2 cellular contexts compared by ENCODE assay signal in the genomic region with DNA sequence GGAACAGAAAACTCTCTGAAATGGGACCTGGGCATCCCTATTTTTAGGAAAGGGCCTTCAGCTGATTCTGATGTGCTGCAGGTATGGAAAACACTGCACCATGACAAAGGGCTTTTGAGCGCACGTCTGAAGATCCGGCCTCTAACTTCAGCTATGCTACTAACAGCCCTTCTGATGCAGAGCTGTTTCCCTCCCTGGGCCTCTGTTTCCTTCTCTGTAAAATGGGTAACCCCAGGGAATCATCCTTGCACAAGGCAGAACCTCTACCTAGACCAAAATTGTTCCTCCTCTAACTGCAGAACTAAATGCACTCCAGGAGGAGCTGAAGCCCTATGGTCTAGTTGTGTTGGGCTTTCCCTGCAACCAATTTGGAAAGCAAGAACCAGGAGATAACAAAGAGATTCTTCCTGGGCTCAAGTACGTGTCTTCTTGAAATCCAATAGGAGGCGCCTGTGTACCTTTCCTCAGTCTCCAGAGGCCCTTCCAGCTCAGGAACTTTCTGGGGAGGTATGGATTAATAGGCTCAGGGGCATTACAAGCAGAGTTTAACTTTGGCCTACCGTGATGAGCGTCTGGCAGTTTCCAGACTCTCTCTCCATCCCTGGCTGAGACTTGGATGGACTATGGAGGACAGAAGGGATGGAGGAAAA.
TF ChIP-seq lines count a peak whose summit lies in the region.

No MANE protein-coding gene starts in this region.

TF ChIP-seq in K562, 482 proteins besides CTCF, POLR2A, EP300 and RAD21 (continues in another document):
- TF ChIP-seq, protein P1, sequence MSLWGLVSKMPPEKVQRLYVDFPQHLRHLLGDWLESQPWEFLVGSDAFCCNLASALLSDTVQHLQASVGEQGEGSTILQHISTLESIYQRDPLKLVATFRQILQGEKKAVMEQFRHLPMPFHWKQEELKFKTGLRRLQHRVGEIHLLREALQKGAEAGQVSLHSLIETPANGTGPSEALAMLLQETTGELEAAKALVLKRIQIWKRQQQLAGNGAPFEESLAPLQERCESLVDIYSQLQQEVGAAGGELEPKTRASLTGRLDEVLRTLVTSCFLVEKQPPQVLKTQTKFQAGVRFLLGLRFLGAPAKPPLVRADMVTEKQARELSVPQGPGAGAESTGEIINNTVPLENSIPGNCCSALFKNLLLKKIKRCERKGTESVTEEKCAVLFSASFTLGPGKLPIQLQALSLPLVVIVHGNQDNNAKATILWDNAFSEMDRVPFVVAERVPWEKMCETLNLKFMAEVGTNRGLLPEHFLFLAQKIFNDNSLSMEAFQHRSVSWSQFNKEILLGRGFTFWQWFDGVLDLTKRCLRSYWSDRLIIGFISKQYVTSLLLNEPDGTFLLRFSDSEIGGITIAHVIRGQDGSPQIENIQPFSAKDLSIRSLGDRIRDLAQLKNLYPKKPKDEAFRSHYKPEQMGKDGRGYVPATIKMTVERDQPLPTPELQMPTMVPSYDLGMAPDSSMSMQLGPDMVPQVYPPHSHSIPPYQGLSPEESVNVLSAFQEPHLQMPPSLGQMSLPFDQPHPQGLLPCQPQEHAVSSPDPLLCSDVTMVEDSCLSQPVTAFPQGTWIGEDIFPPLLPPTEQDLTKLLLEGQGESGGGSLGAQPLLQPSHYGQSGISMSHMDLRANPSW (CRISPR knock-in tag; IDR thresholded peaks at IDR 0.05) = peak; percentile 74; the same call in 1 of the 2 replicates
- TF ChIP-seq, protein P2, sequence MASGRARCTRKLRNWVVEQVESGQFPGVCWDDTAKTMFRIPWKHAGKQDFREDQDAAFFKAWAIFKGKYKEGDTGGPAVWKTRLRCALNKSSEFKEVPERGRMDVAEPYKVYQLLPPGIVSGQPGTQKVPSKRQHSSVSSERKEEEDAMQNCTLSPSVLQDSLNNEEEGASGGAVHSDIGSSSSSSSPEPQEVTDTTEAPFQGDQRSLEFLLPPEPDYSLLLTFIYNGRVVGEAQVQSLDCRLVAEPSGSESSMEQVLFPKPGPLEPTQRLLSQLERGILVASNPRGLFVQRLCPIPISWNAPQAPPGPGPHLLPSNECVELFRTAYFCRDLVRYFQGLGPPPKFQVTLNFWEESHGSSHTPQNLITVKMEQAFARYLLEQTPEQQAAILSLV (tag; IDR thresholded peaks at IDR 0.05) = no peak
- TF ChIP-seq, protein P3, sequence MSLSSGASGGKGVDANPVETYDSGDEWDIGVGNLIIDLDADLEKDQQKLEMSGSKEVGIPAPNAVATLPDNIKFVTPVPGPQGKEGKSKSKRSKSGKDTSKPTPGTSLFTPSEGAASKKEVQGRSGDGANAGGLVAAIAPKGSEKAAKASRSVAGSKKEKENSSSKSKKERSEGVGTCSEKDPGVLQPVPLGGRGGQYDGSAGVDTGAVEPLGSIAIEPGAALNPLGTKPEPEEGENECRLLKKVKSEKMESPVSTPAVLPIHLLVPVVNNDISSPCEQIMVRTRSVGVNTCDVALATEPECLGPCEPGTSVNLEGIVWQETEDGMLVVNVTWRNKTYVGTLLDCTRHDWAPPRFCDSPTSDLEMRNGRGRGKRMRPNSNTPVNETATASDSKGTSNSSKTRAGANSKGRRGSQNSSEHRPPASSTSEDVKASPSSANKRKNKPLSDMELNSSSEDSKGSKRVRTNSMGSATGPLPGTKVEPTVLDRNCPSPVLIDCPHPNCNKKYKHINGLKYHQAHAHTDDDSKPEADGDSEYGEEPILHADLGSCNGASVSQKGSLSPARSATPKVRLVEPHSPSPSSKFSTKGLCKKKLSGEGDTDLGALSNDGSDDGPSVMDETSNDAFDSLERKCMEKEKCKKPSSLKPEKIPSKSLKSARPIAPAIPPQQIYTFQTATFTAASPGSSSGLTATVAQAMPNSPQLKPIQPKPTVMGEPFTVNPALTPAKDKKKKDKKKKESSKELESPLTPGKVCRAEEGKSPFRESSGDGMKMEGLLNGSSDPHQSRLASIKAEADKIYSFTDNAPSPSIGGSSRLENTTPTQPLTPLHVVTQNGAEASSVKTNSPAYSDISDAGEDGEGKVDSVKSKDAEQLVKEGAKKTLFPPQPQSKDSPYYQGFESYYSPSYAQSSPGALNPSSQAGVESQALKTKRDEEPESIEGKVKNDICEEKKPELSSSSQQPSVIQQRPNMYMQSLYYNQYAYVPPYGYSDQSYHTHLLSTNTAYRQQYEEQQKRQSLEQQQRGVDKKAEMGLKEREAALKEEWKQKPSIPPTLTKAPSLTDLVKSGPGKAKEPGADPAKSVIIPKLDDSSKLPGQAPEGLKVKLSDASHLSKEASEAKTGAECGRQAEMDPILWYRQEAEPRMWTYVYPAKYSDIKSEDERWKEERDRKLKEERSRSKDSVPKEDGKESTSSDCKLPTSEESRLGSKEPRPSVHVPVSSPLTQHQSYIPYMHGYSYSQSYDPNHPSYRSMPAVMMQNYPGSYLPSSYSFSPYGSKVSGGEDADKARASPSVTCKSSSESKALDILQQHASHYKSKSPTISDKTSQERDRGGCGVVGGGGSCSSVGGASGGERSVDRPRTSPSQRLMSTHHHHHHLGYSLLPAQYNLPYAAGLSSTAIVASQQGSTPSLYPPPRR (CRISPR knock-in tag; IDR thresholded peaks at IDR 0.05; ENCODE audit: borderline replicate concordance) = no peak
- no peak for TF ChIP-seq SRSF7 (optimal IDR thresholded peaks at IDR 0.05; ENCODE audit: low read depth, low read length)
- TF ChIP-seq CTBP1 (IDR thresholded peaks at IDR 0.05; ENCODE audit: borderline replicate concordance) = peak; percentile 71; the same call in 1 of the 2 replicates
- TF ChIP-seq EHMT2 (IDR thresholded peaks at IDR 0.05) = 0 out of 2 replicates have a peak, but pooled peaks have one; percentile 20
- peak in 1 of 2 experiments; percentile 54; a peak in 1 of 4 replicates for TF ChIP-seq MAZ (CRISPR knock-in tag; conservative IDR thresholded peaks at IDR 0.05 in 1 of 2, IDR thresholded peaks at IDR 0.05 in 1 of 2)
- TF ChIP-seq SMARCA5 (IDR thresholded peaks at IDR 0.05) = peak; percentile 25; the same call in 1 of the 2 replicates
- TF ChIP-seq PHF8 (IDR thresholded peaks at IDR 0.05; ENCODE audit: borderline replicate concordance, low read length) = no peak
- TF ChIP-seq, protein P4, sequence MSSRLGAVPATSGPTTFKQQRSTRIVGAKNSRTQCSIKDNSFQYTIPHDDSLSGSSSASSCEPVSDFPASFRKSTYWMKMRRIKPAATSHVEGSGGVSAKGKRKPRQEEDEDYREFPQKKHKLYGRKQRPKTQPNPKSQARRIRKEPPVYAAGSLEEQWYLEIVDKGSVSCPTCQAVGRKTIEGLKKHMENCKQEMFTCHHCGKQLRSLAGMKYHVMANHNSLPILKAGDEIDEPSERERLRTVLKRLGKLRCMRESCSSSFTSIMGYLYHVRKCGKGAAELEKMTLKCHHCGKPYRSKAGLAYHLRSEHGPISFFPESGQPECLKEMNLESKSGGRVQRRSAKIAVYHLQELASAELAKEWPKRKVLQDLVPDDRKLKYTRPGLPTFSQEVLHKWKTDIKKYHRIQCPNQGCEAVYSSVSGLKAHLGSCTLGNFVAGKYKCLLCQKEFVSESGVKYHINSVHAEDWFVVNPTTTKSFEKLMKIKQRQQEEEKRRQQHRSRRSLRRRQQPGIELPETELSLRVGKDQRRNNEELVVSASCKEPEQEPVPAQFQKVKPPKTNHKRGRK (tag; IDR thresholded peaks at IDR 0.05) = no peak
- 0 out of 2 replicates have a peak, but pooled peaks have one; percentile 33 for TF ChIP-seq ARID2 (IDR thresholded peaks at IDR 0.05)
- TF ChIP-seq ATF7 (IDR thresholded peaks at IDR 0.05) = peak; percentile 9; the same call in 1 of the 2 replicates

TF ChIP-seq in liver, 16 proteins besides CTCF, POLR2A, EP300 and RAD21 (continued from another document):
- TF ChIP-seq HNF4A (conservative IDR thresholded peaks at IDR 0.05) = no peak
- no peak for TF ChIP-seq SP1 (IDR thresholded peaks at IDR 0.05)
- TF ChIP-seq GABPA (IDR thresholded peaks at IDR 0.05 in 1 of 2, conservative IDR thresholded peaks at IDR 0.05 in 1 of 2) = no peak
- no peak for TF ChIP-seq RXRA (IDR thresholded peaks at IDR 0.05)
- no peak for TF ChIP-seq YY1 (IDR thresholded peaks at IDR 0.05)
- TF ChIP-seq, protein P5, sequence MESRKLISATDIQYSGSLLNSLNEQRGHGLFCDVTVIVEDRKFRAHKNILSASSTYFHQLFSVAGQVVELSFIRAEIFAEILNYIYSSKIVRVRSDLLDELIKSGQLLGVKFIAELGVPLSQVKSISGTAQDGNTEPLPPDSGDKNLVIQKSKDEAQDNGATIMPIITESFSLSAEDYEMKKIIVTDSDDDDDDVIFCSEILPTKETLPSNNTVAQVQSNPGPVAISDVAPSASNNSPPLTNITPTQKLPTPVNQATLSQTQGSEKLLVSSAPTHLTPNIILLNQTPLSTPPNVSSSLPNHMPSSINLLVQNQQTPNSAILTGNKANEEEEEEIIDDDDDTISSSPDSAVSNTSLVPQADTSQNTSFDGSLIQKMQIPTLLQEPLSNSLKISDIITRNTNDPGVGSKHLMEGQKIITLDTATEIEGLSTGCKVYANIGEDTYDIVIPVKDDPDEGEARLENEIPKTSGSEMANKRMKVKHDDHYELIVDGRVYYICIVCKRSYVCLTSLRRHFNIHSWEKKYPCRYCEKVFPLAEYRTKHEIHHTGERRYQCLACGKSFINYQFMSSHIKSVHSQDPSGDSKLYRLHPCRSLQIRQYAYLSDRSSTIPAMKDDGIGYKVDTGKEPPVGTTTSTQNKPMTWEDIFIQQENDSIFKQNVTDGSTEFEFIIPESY (IDR thresholded peaks at IDR 0.05) = no peak
- TF ChIP-seq FOXA1 (IDR thresholded peaks at IDR 0.05) = no peak
- TF ChIP-seq NR2F2 (IDR thresholded peaks at IDR 0.05) = no peak
